ENCODE assay signal across 8 cellular contexts in the genomic region with DNA sequence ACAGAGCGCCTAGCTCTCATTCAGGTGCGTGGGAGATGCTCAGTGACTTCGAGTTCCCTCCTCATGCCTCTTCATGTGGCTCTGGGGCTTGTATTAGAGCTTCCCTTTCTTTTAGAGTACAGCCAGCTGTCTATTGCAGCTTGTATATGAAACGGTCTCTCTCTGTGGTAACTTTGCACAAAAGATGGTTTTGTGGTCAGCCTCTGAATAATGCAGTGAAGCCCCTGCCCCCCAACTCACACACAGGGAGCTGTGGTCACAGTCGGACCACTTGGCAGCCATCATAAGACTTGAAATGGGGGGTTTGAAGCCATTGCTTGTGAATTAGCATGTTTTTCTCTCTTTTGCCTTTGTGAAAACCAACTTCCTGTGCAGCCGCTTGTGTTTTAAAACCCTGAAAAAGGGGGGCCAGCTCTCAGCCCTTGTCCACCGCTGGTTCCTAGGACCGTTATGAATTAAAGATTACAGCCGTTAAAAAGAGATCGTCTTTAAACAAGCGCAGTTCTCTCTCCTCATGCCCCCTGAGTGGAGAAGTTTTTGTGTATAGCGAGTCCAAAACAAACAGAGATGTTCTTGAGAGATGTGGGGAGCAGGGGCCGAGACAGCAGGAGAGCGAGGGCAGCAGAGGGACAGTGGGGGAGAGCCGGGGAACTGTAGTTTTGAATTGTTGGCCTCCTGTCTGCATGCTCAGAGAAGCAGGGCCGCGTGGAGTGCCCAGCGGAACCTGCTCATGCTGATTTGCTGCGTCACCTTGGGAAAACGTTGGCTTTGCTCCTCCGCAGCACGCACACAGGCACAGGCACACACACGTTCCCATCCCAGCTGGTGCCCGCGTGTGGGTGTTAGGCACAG.
DNase-seq lines count a peak whose midpoint lies in the region; ATAC-seq and TF ChIP-seq lines count a peak whose summit lies in the region.

No MANE protein-coding gene starts in this region.

- H3K4me3 Mint-ChIP-seq in activated CD4-positive, alpha-beta T cell treated with anti-CD3 and anti-CD28 coated beads for 36 hours = peak overlapping the region; percentile 38
- no peak overlapping the region for H3K4me3 Mint-ChIP-seq in endothelial cell (ENCODE audit: unreplicated experiment)

- intact Hi-C loops in activated CD4-positive, alpha-beta T cell treated with anti-CD3 and anti-CD28 coated beads for 36 hours (cut with DNase I, micrococcal nuclease) = no loop called here

- no peaks in the 10 kb centered on the region for H3K9me3 Mint-ChIP-seq in activated CD4-positive, alpha-beta T cell treated with anti-CD3 and anti-CD28 coated beads for 36 hours (ENCODE audit: low read depth)
- H3K9me3 Mint-ChIP-seq in endothelial cell (ENCODE audit: unreplicated experiment) = no peaks in the 10 kb centered on the region

- peak; percentile 46 for DNase-seq in activated CD4-positive, alpha-beta T cell treated with anti-CD3 and anti-CD28 coated beads for 36 hours
- no peak for DNase-seq in activated CD4-positive, alpha-beta T cell treated with anti-CD3 and anti-CD28 coated beads, Interleukin-2, amount 50 U/mL, for 4 hours
- DNase-seq in SKM-1 (lab: John Stamatoyannopoulos, UW; ENCODE audit: unreplicated experiment) (peak; percentile 32), endothelial cell (ENCODE audit: low spot score) (no peak), NCI-H2029 (lab: John Stamatoyannopoulos, UW) (no peak), NCI-H2171 (lab: John Stamatoyannopoulos, UW) (no peak)
- DNase-seq in stimulated activated CD8-positive, alpha-beta memory T cell treated with anti-CD3 and anti-CD28 coated beads, Interleukin-4, amount 100 ng/mL, for 48 hours = peak; percentile 66

- POLR2A ChIA-PET in activated CD4-positive, alpha-beta T cell treated with anti-CD3 and anti-CD28 coated beads for 36 hours (lab: Charles Lee) = interaction anchor here (1.9 kb wide), 1 partner anchor 15 kb away, joined by 10 read pairs; no protein-coding TSS in a partner anchor

- CTCF ChIA-PET in activated CD4-positive, alpha-beta T cell treated with anti-CD3 and anti-CD28 coated beads for 36 hours (lab: Charles Lee) = interaction anchor here (0.6 to 3.3 kb wide), 2 partner anchors 15 to 342 kb away, joined by 3 to 18 read pairs; no protein-coding TSS in a partner anchor

- no peak for TF ChIP-seq CTCF in endothelial cell (IDR thresholded peaks at IDR 0.05; ENCODE audit: unreplicated experiment)

- peak overlapping the region; percentile 84 for H3K27ac Mint-ChIP-seq in activated CD4-positive, alpha-beta T cell treated with anti-CD3 and anti-CD28 coated beads for 36 hours
- peak overlapping the region; percentile 49 for H3K27ac Mint-ChIP-seq in endothelial cell (ENCODE audit: unreplicated experiment)

- peak; percentile 44 for ATAC-seq in activated CD4-positive, alpha-beta T cell treated with anti-CD3 and anti-CD28 coated beads for 36 hours
- ATAC-seq in HG02981 (IDR thresholded peaks at IDR 0.05; ENCODE audit: unreplicated experiment) = peak; percentile 76

- peaks cover 74% of the 10 kb centered on the region for H3K4me1 Mint-ChIP-seq in activated CD4-positive, alpha-beta T cell treated with anti-CD3 and anti-CD28 coated beads for 36 hours
- peaks cover 25% of the 10 kb centered on the region for H3K4me1 Mint-ChIP-seq in endothelial cell (ENCODE audit: unreplicated experiment)

- no peaks in the 10 kb centered on the region for H3K27me3 Mint-ChIP-seq in activated CD4-positive, alpha-beta T cell treated with anti-CD3 and anti-CD28 coated beads for 36 hours
- peaks cover 2% of the 10 kb centered on the region for H3K27me3 Mint-ChIP-seq in endothelial cell (ENCODE audit: unreplicated experiment)

- peaks cover 14% of the 10 kb centered on the region for H3K36me3 Mint-ChIP-seq in activated CD4-positive, alpha-beta T cell treated with anti-CD3 and anti-CD28 coated beads for 36 hours (ENCODE audit: low read depth)
- peaks cover 8% of the 10 kb centered on the region for H3K36me3 Mint-ChIP-seq in endothelial cell (ENCODE audit: low read depth, unreplicated experiment)

Comparison
In these comparisons a context has a peak if more than half of its experiments do, and no peak if none do; other contexts are left out.
1. DNase-seq: peak in activated CD4-positive, alpha-beta T cell treated with anti-CD3 and anti-CD28 coated beads for 36 hours (single experiment), SKM-1 (single experiment) and stimulated activated CD8-positive, alpha-beta memory T cell treated with anti-CD3 and anti-CD28 coated beads, Interleukin-4, amount 100 ng/mL, for 48 hours (single experiment); none in activated CD4-positive, alpha-beta T cell treated with anti-CD3 and anti-CD28 coated beads, Interleukin-2, amount 50 U/mL, for 4 hours (0 of 2), endothelial cell (single experiment), NCI-H2029 (single experiment) and NCI-H2171 (single experiment).